7 cellular contexts compared by ENCODE assay signal in the genomic region with DNA sequence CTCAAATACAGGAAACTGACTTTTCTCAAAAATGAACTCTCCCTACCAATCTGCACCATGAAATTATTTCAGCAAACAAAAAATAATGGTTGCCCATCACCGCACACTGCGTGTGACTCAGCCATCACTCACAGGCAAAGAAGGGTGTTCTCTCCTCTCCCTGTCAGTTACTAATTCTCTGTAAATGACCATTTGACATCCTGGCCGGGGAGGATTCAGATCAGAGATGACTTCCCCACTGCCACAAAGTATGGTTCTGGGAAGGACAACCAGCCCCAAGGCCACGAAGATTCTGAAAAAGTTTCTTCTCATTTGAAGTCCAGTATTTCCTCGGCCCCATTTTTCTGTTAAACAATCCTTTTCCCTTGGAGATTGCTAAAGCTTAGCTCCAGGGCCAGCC.
A peak's percentile ranks its signal among the peaks of the same experiment; 100 is the strongest.
DNase-seq lines count a peak whose midpoint lies in the region; ATAC-seq, FAIRE-seq and TF ChIP-seq lines count a peak whose summit lies in the region.

No MANE protein-coding gene starts in this region.

- no peak for FAIRE-seq in H1 (lab: Jason Lieb, UNC)

- H2BK20ac ChIP-seq in H1 (ENCODE audit: low read length) = no peak overlapping the region

- H2BK15ac ChIP-seq in H1 (ENCODE audit: low read length) = no peak overlapping the region

- no peak overlapping the region for H4K91ac ChIP-seq in H1 (replicated peaks; ENCODE audit: insufficient read length, low read length)

- no peak overlapping the region for H4K8ac ChIP-seq in H1 (ENCODE audit: extremely low read depth, insufficient read depth, low read length)

- H2BK120ac ChIP-seq in H1 (replicated peaks; ENCODE audit: low read depth, low read length) = no peak overlapping the region

- CTCF ChIA-PET in H1 (lab: Charles Lee; ENCODE audit: partially characterized antibody) = no interaction called here

- peak overlapping the region; percentile 65; the same call in 1 of the 2 replicates for H2AK5ac ChIP-seq in H1 (ENCODE audit: low read depth, low read length)

- 0 out of 2 replicates have a peak overlapping the region, but pooled peaks have one; percentile 13 for H2BK5ac ChIP-seq in H1 (ENCODE audit: low read depth, low read length)

- H3K9me3 ChIP-seq in GM23248 (ENCODE audit: low read depth) = no peaks in the 10 kb centered on the region
- H3K9me3 ChIP-seq in Peyer's patch = no peaks in the 10 kb centered on the region
- no peaks in the 10 kb centered on the region for H3K9me3 ChIP-seq in H1 (ENCODE audit: insufficient read depth in 2 of 2, low read depth in 1 of 2, low read length in 1 of 2)
- H3K9me3 ChIP-seq in adrenal gland (replicated peaks in 1 of 3) = no peaks in the 10 kb centered on the region
- H3K9me3 ChIP-seq in psoas muscle = no peaks in the 10 kb centered on the region

- H3K18ac ChIP-seq in H1 (ENCODE audit: extremely low read depth, low read length) = peak overlapping the region; percentile 28; the same call in 1 of the 2 replicates

- H3K9ac ChIP-seq in GM23248 (peak overlapping the region; percentile 9; the same call in 1 of the 2 replicates), H1 (replicated peaks in 1 of 4; ENCODE audit: extremely low read depth in 1 of 4, low read depth in 3 of 4, low read length in 3 of 4) (no peak overlapping the region)

- WGBS in GM23248 (ENCODE audit: low coverage in 1 of 2, low lambda C conversion rate in 2 of 2, missing lambda C conversion rate in 2 of 2), 2 experiments = 40 to 53% methylated on average over 5 of the region's 5 CpGs
- WGBS in H1 (ENCODE audit: extremely low coverage in 1 of 2, insufficient coverage in 1 of 2, insufficient read length in 1 of 2, insufficient replicate concordance in 2 of 2, low coverage in 1 of 2, low lambda C conversion rate in 2 of 2, missing lambda C conversion rate in 1 of 2), 2 experiments = 92% methylated on average over 4 of the region's 5 CpGs; no CpG with 5 or more reads in 1 of the 2 experiments
- WGBS in adrenal gland, 4 donors = 71 to 85% (median 79%) methylated on average over 5 of the region's 5 CpGs
- 81 to 85% (median 84%) methylated on average over 5 of the region's 5 CpGs for WGBS in psoas muscle, 3 donors

- H4K20me1 ChIP-seq in GM23248 (ENCODE audit: insufficient read depth) (no peaks in the 10 kb centered on the region), H1 (replicated peaks in 1 of 2; ENCODE audit: control insufficient read depth in 1 of 2, insufficient read depth in 2 of 2, low read length in 2 of 2) (no peaks in the 10 kb centered on the region)

- H3K36me3 Mint-ChIP-seq in stimulated activated memory B cell treated with anti-CD40 and anti-IgM and Interleukin-4, amounts not matched to agents 10 μg/mL and 1 μg/mL and 100 μg/mL, for 72 hours = no peaks in the 10 kb centered on the region

- H3K27me3 Mint-ChIP-seq in stimulated activated memory B cell treated with anti-CD40 and anti-IgM and Interleukin-4, amounts not matched to agents 10 μg/mL and 1 μg/mL and 100 μg/mL, for 72 hours = no peaks in the 10 kb centered on the region

- DNase-seq in GM23248 = peak; percentile 43
- DNase-seq in Peyer's patch = no peak
- no peak for DNase-seq in H1 (ENCODE audit: low read depth in 1 of 2, low spot score in 2 of 2)
- no peak for DNase-seq in coronary artery (ENCODE audit: low spot score)
- no peak for DNase-seq in adrenal gland
- DNase-seq in psoas muscle = no peak

- no peak overlapping the region for H3K56ac ChIP-seq in H1 (replicated peaks; ENCODE audit: insufficient read length, low read depth, low read length)

- no peak overlapping the region for H3K4me3 ChIP-seq in GM23248
- H3K4me3 ChIP-seq in Peyer's patch = peak overlapping the region in 2 of 4 donors; percentile 1 to 12
- no peak overlapping the region for H3K4me3 ChIP-seq in H1 (ENCODE audit: extremely low read depth in 1 of 4, insufficient read depth in 2 of 4, low read depth in 3 of 4, low read length in 4 of 4)
- H3K4me3 ChIP-seq in coronary artery = no peak overlapping the region
- no peak overlapping the region for H3K4me3 ChIP-seq in adrenal gland
- H3K4me3 ChIP-seq in psoas muscle = no peak overlapping the region

- H3K79me2 ChIP-seq in GM23248 (ENCODE audit: insufficient read depth) (no peaks in the 10 kb centered on the region), H1 (ENCODE audit: control insufficient read depth in 1 of 2, insufficient read depth in 2 of 2, low read length in 2 of 2) (no peaks in the 10 kb centered on the region)

- peaks cover 2% of the 10 kb centered on the region; the same call in 1 of the 2 replicates for H3K23me2 ChIP-seq in H1 (ENCODE audit: low read depth, low read length)

- ATAC-seq in stimulated activated memory B cell treated with anti-CD40 and anti-IgM and Interleukin-4, amounts not matched to agents 10 μg/mL and 1 μg/mL and 100 μg/mL, for 72 hours = no peak
- no peak for ATAC-seq in psoas muscle

- H3K9me3 Mint-ChIP-seq in stimulated activated memory B cell treated with anti-CD40 and anti-IgM and Interleukin-4, amounts not matched to agents 10 μg/mL and 1 μg/mL and 100 μg/mL, for 72 hours = no peaks in the 10 kb centered on the region

- no peak overlapping the region for H3K14ac ChIP-seq in H1 (ENCODE audit: insufficient read length)

- POLR2A ChIA-PET in H1 (lab: Charles Lee; ENCODE audit: partially characterized antibody) = no interaction called here

- peak overlapping the region; percentile 58 for H3K4me3 Mint-ChIP-seq in stimulated activated memory B cell treated with anti-CD40 and anti-IgM and Interleukin-4, amounts not matched to agents 10 μg/mL and 1 μg/mL and 100 μg/mL, for 72 hours

- H3K9me2 ChIP-seq in GM23248 (ENCODE audit: insufficient read depth) = no peaks in the 10 kb centered on the region

- TF ChIP-seq POLR2A in Peyer's patch (IDR thresholded peaks at IDR 0.05) = no peak
- no peak for TF ChIP-seq POLR2A in H1 (IDR thresholded peaks at IDR 0.05; ENCODE audit: control extremely low read depth in 1 of 2, low read depth in 2 of 2, low read length in 2 of 2)
- TF ChIP-seq POLR2A in adrenal gland (IDR thresholded peaks at IDR 0.05) = no peak

- peak overlapping the region; percentile 91 for H3K27ac Mint-ChIP-seq in stimulated activated memory B cell treated with anti-CD40 and anti-IgM and Interleukin-4, amounts not matched to agents 10 μg/mL and 1 μg/mL and 100 μg/mL, for 72 hours

- peak overlapping the region; percentile 80; the same call in 1 of the 2 replicates for H2BK12ac ChIP-seq in H1 (ENCODE audit: low read depth, low read length)

- no peak for TF ChIP-seq RAD21 in H1 (IDR thresholded peaks at IDR 0.05 in 1 of 2, conservative IDR thresholded peaks at IDR 0.05 in 1 of 2; ENCODE audit: low read depth in 2 of 2, low read length in 2 of 2)

- H2AFZ ChIP-seq in GM23248 (peak overlapping the region; percentile 25), H1 (ENCODE audit: low read length) (no peak overlapping the region)

- H3K36me3 ChIP-seq in GM23248 (ENCODE audit: low read depth) (no peaks in the 10 kb centered on the region), Peyer's patch (no peaks in the 10 kb centered on the region), H1 (ENCODE audit: control insufficient read depth in 2 of 4, insufficient read depth in 4 of 4, low read length in 3 of 4) (no peaks in the 10 kb centered on the region), adrenal gland (replicated peaks in 1 of 2) (no peaks in the 10 kb centered on the region), psoas muscle (ENCODE audit: insufficient read depth in 1 of 2, low read depth in 1 of 2) (no peaks in the 10 kb centered on the region)

- no peaks in the 10 kb centered on the region for H3K79me1 ChIP-seq in H1 (ENCODE audit: low read depth, low read length)

- no peak overlapping the region for H4K5ac ChIP-seq in H1 (ENCODE audit: insufficient read length, low read depth, low read length)

- no peak for TF ChIP-seq EP300 in H1 (IDR thresholded peaks at IDR 0.05; ENCODE audit: borderline replicate concordance in 1 of 2, low read depth in 2 of 2, low read length in 2 of 2)

- H3F3A ChIP-seq in GM23248 (ENCODE audit: insufficient read depth) = no peaks in the 10 kb centered on the region

- no peak overlapping the region for H3K27ac ChIP-seq in GM23248
- peak overlapping the region; percentile 67 to 89 (median 82) for H3K27ac ChIP-seq in Peyer's patch
- no peak overlapping the region for H3K27ac ChIP-seq in H1 (ENCODE audit: low read depth, low read length)
- H3K27ac ChIP-seq in coronary artery = peak overlapping the region in 1 of 2 donors; percentile 7
- H3K27ac ChIP-seq in adrenal gland = peak overlapping the region in 2 of 5 donors; percentile 48 to 54
- H3K27ac ChIP-seq in psoas muscle = no peak overlapping the region

- intact Hi-C loops in adrenal gland (cut with DNase I) = no loop called here
- intact Hi-C loops in psoas muscle (cut with DNase I) = loop anchor here in 1 of 2 donors (10.0 kb wide), 1 partner anchor 248 kb away; no protein-coding TSS in a partner anchor

- H3K4me2 ChIP-seq in GM23248 (ENCODE audit: unreplicated experiment) = peak overlapping the region; percentile 15
- no peak overlapping the region; a peak in 1 of 4 replicates for H3K4me2 ChIP-seq in H1 (ENCODE audit: insufficient read depth in 1 of 2, low read depth in 2 of 2, low read length in 2 of 2)

- TF ChIP-seq CTCF in Peyer's patch (IDR thresholded peaks at IDR 0.05) (no peak), H1 (IDR thresholded peaks at IDR 0.05; ENCODE audit: control extremely low read depth in 1 of 3, insufficient read depth in 1 of 3, low read depth in 1 of 3, low read length in 3 of 3) (no peak), coronary artery (IDR thresholded peaks at IDR 0.05) (no peak), adrenal gland (IDR thresholded peaks at IDR 0.05) (no peak), psoas muscle (IDR thresholded peaks at IDR 0.05) (no peak)

- in situ Hi-C loops in GM23248 (cut with MboI) = no loop called here

- H3K4me1 ChIP-seq in GM23248 (ENCODE audit: insufficient read depth) = peaks cover 27% of the 10 kb centered on the region
- H3K4me1 ChIP-seq in Peyer's patch = peaks cover 9 to 56% (median 20%) of the 10 kb centered on the region in 4 donors
- peaks cover 0 to 15% (median 6%) of the 10 kb centered on the region in 4 experiments; a peak in 5 of 7 replicates for H3K4me1 ChIP-seq in H1 (replicated peaks in 1 of 4; ENCODE audit: control insufficient read depth in 3 of 4, insufficient read depth in 4 of 4, low read length in 3 of 4)
- H3K4me1 ChIP-seq in adrenal gland (replicated peaks in 1 of 2) = peaks cover 0 to 15% of the 10 kb centered on the region in 2 donors
- peaks cover 25% of the 10 kb centered on the region for H3K4me1 ChIP-seq in psoas muscle

- H3K27me3 ChIP-seq in GM23248 (replicated peaks; ENCODE audit: insufficient read depth) (no peaks in the 10 kb centered on the region), Peyer's patch (no peaks in the 10 kb centered on the region), H1 (replicated peaks in 1 of 4; ENCODE audit: control insufficient read depth in 3 of 4, extremely low read depth in 1 of 4, insufficient read depth in 3 of 4, low read length in 3 of 4) (no peaks in the 10 kb centered on the region; a peak in 2 of 7 replicates), adrenal gland (no peaks in the 10 kb centered on the region), psoas muscle (ENCODE audit: insufficient read depth in 3 of 3, low read length in 2 of 3) (no peaks in the 10 kb centered on the region)

- peaks cover 46% of the 10 kb centered on the region for H3K4me1 Mint-ChIP-seq in stimulated activated memory B cell treated with anti-CD40 and anti-IgM and Interleukin-4, amounts not matched to agents 10 μg/mL and 1 μg/mL and 100 μg/mL, for 72 hours

- H3K23ac ChIP-seq in H1 (ENCODE audit: insufficient read length) = no peak overlapping the region

- H3K4ac ChIP-seq in H1 (replicated peaks; ENCODE audit: insufficient read length, low read depth, low read length) = no peak overlapping the region

Comparison
In these comparisons a context has a peak if more than half of its experiments do, and no peak if none do; other contexts are left out.
1. H3K27ac ChIP-seq: peak in Peyer's patch (4 of 4); none in GM23248 (single experiment), H1 (single experiment) and psoas muscle (single experiment).